In the genomic region with DNA sequence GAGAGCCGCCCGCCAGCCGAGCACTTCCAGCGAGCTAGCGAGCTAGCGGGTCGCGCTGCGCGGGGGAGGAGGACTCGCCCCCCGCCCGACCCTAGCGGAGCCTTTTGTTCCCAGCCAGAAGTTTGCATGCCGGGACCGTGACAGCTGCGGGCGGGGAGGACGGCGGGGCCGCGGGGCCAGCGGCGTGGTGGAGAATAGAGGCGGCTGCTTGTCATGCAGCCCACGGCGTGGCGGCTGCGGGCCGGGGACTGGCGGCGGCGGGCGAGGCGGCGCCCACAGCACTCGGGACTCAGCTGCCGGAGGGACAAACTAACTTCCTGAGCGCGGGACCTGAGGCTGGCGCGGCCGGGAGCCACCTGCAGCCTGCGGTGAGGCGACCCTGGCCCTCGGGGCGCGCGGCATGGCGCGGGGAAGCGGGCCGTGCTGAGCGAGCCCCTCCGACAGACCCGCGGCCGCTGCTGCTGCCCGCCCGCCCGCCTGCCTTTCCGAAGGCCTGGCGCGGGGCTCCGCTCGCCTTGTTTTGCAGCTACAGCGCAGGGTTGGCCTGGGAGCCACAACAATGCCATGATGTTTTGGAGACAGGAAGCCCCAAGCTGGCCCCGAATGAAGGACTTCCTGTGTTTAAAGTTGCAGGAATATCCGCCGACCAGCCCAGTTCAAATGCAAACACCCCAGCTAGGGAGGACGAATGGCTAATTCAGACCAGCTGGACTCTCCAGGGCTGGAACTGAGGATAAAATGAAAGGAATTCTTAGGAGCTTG, we compare ENCODE assay signal across 8 cellular contexts.
A peak's percentile ranks its signal among the peaks of the same experiment; 100 is the strongest.
DNase-seq lines count a peak whose midpoint lies in the region; ATAC-seq lines count a peak whose summit lies in the region.

No MANE protein-coding gene starts in this region.

- H3K4me3 ChIP-seq in SK-N-MC = peak overlapping the region; percentile 88
- peak overlapping the region; percentile 44 for H3K4me3 ChIP-seq in endocrine pancreas (ENCODE audit: control insufficient read depth, insufficient read depth, low read length)
- H3K4me3 ChIP-seq in thymus (ENCODE audit: low read length) = peak overlapping the region; percentile 87

- H3K9me3 ChIP-seq in SK-N-MC (ENCODE audit: low read depth, low read length) = no peaks in the 10 kb centered on the region
- no peaks in the 10 kb centered on the region for H3K9me3 ChIP-seq in endocrine pancreas (ENCODE audit: control insufficient read depth, low read length)
- no peaks in the 10 kb centered on the region for H3K9me3 ChIP-seq in thymus (ENCODE audit: control insufficient read depth)

- no peaks in the 10 kb centered on the region for H3K36me3 ChIP-seq in SK-N-MC (ENCODE audit: insufficient read depth, low read length)
- H3K36me3 ChIP-seq in endocrine pancreas (ENCODE audit: control insufficient read depth, insufficient read depth, low read length) = no peaks in the 10 kb centered on the region
- H3K36me3 ChIP-seq in thymus (ENCODE audit: control insufficient read depth, insufficient read depth) = peaks cover 12% of the 10 kb centered on the region

- peak overlapping the region; percentile 76 for H3K9ac ChIP-seq in SK-N-MC (ENCODE audit: insufficient read length)
- H3K9ac ChIP-seq in endocrine pancreas (ENCODE audit: control insufficient read depth, insufficient read depth, low read length) = peak overlapping the region; percentile 48

- H3K4me1 ChIP-seq in endocrine pancreas (ENCODE audit: control insufficient read depth, insufficient read depth, low read length) (peaks cover 6% of the 10 kb centered on the region), thymus (ENCODE audit: control insufficient read depth, insufficient read depth, low read length) (peaks cover 19% of the 10 kb centered on the region)

- H3K27ac ChIP-seq in SK-N-MC = no peak overlapping the region
- peak overlapping the region; percentile 74 for H3K27ac ChIP-seq in thymus (ENCODE audit: low read depth)

- DNase-seq in stimulated activated CD4-positive, alpha-beta T cell treated with anti-CD3 and anti-CD28 coated beads, Interleukin-15, amount 100 ng/mL, for 24 hours = peak; percentile 45
- DNase-seq in stimulated activated CD4-positive, alpha-beta T cell treated with anti-CD3 and anti-CD28 coated beads, Interleukin-4, amount 100 ng/mL, for 24 hours = no peak
- DNase-seq in SK-N-MC (ENCODE audit: low read depth, low spot score) (no peak), medulla oblongata (ENCODE audit: extremely low spot score) (peak; percentile 55)

- H3K27me3 ChIP-seq in endocrine pancreas (ENCODE audit: control insufficient read depth, insufficient read depth, low read length) = no peaks in the 10 kb centered on the region
- H3K27me3 ChIP-seq in thymus (ENCODE audit: control insufficient read depth, insufficient read depth) = no peaks in the 10 kb centered on the region

- ATAC-seq in HG03442 (IDR thresholded peaks at IDR 0.05; ENCODE audit: unreplicated experiment) = peak; percentile 30
- no peak for ATAC-seq in GM18861 (IDR thresholded peaks at IDR 0.05; ENCODE audit: unreplicated experiment)

- under 1% methylated on average over 71 of the region's 71 CpGs for WGBS in thymus

Comparison
In these comparisons a context has a peak if more than half of its experiments do, and no peak if none do; other contexts are left out.
1. DNase-seq: peak in stimulated activated CD4-positive, alpha-beta T cell treated with anti-CD3 and anti-CD28 coated beads, Interleukin-15, amount 100 ng/mL, for 24 hours (single experiment) and medulla oblongata (single experiment); none in stimulated activated CD4-positive, alpha-beta T cell treated with anti-CD3 and anti-CD28 coated beads, Interleukin-4, amount 100 ng/mL, for 24 hours (single experiment) and SK-N-MC (single experiment).
2. Peak in every context shown above with its lines, with median percentiles within 50 percentile points of each other: H3K4me3 ChIP-seq.